In the genomic region with DNA sequence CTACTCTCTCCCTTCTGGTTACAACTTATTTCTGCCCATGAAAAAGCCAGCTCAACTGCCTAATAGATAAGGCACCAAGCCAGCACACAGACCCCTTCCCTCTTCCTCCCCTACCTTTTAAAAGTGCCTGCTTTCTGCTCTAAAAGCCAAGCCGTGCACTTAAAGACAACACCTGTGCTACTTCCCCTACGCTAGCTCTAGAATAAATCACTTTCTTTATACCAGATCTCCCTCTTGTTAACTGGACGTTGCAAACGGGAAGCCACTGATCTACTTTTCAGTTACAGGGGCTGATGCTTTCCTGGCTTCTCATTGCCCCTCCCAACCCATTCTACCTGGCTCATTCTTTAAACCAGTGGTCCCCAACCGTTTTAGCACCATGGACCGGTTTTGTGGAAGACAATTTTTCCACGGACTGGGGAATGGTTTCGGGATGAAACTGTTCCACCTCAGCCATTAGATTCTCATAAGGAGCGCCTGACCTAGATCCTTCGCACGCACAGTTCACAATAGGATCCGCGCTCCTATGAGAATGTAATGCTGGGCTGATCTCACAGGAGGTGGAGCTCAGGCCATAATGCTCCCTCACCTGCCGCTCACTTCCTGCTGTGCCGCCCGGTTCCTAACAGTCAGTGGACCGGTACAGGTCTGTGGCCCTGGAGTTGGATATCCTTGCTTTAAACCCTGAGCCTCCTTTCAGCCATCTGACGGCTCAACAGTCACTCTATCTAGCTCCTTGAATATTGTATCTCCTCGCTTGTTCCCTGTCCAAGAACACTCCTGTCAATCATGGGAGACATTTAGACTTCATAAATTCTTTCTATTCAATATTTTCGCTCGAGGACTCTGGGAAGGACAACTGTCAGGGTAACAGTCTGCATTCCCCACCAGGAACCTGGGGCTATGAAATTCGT, we compare ENCODE assay signal across 8 cellular contexts. TPM values are rescaled to one million over a fixed set of nuclear protein-coding genes. Genes with fewer than 3 reads are reported as not detected.
DNase-seq lines count a peak whose midpoint lies in the region; ATAC-seq, FAIRE-seq and TF ChIP-seq lines count a peak whose summit lies in the region.

No MANE protein-coding gene starts in this region.

- in situ Hi-C loops in GM12878 (cut with MboI), result no loop called here

- peak overlapping the region; percentile 80 to 91 (median 85) for H3K27ac Mint-ChIP-seq in immature natural killer cell

- peaks cover 3 to 15% (median 15%) of the 10 kb centered on the region in 3 donors for H3K36me3 Mint-ChIP-seq in immature natural killer cell

- no peak for TF ChIP-seq EP300 in GM12878 (IDR thresholded peaks at IDR 0.05; ENCODE audit: borderline replicate concordance in 1 of 2, control insufficient read depth in 1 of 2, low read depth in 2 of 2, low read length in 2 of 2)

- SMC1A ChIA-PET in GM12878 (lab: Charles Lee; ENCODE audit: uncharacterized antibody, unreplicated experiment), result interaction anchor here (1.0 to 2.1 kb wide), 4 partner anchors 16 to 114 kb away, joined by 3 to 4 read pairs (median 4); a partner anchor contains a TSS

- intact Hi-C loops in Right ventricle myocardium inferior (cut with DNase I), result loop anchor here (1.0 to 10.0 kb wide), 4 partner anchors 26 to 351 kb away; a partner anchor contains a TSS
- intact Hi-C loops in cardiac septum (cut with DNase I), result loop anchor here (1.0 to 5.0 kb wide), 4 partner anchors 49 to 156 kb away; a partner anchor contains a TSS
- intact Hi-C loops in GM12878 (cut with micrococcal nuclease; ENCODE audit: unreplicated experiment), result no loop called here

- H3K4me1 Mint-ChIP-seq in immature natural killer cell, result peaks cover 27 to 29% of the 10 kb centered on the region in 2 donors

- BruUV-seq in GM12878 (replicated peaks; lab: Mats Ljungman, UMichigan), result no TSS peak

- TF ChIP-seq CTCF in GM12878 (IDR thresholded peaks at IDR 0.05 in 2 of 3, conservative IDR thresholded peaks at IDR 0.05 in 1 of 3; ENCODE audit: control insufficient read depth in 2 of 3, extremely low read depth in 1 of 3, insufficient read depth in 1 of 3, low read depth in 3 of 3, low read length in 3 of 3), result no peak

- H3K79me2 ChIP-seq in GM12878 (ENCODE audit: control insufficient read depth, insufficient read depth, low read length), result no peaks in the 10 kb centered on the region

- H4K20me1 ChIP-seq in GM12878 (ENCODE audit: control insufficient read depth, insufficient read depth), result no peaks in the 10 kb centered on the region

- no peak overlapping the region for H3K9ac ChIP-seq in GM12878 (ENCODE audit: control insufficient read depth, insufficient read depth, low read length)
- H3K9ac ChIP-seq in skeletal muscle satellite cell (ENCODE audit: low read depth, low read length), result peak overlapping the region; percentile 38

- peaks cover 0 to 7% (median 3%) of the 10 kb centered on the region in 6 donors for H3K9me3 Mint-ChIP-seq in immature natural killer cell

- peak overlapping the region; percentile 6 for H3K4me2 ChIP-seq in GM12878 (ENCODE audit: control insufficient read depth, insufficient read depth)
- peak overlapping the region; percentile 87 for H3K4me2 ChIP-seq in skeletal muscle satellite cell (ENCODE audit: low read length)

- CTCF ChIA-PET in GM12878 (lab: Yijun Ruan, JAX), result interaction anchor here (1.1 to 2.4 kb wide), 7 partner anchors 9 to 1613 kb away, joined by 3 to 5 read pairs (median 3); a partner anchor contains a TSS

- no peak for FAIRE-seq in GM12878 (lab: Jason Lieb, UNC)

- H3K36me3 ChIP-seq in GM12878 (ENCODE audit: control insufficient read depth in 2 of 2, insufficient read depth in 2 of 2, low read length in 1 of 2) (no peaks in the 10 kb centered on the region), skeletal muscle satellite cell (ENCODE audit: insufficient read depth, low read length) (peaks cover 8% of the 10 kb centered on the region)

- RAD21 ChIA-PET in GM12878 (lab: Charles Lee; ENCODE audit: unreplicated experiment), result interaction anchor here (0.7 to 1.4 kb wide), 3 partner anchors 22 to 116 kb away, joined by 3 to 4 read pairs (median 3); a partner anchor contains a TSS

- no peak for TF ChIP-seq POLR2A in GM12878 (IDR thresholded peaks at IDR 0.05; ENCODE audit: low read depth, low read length)

- ATAC-seq in Right ventricle myocardium inferior (no peak), GM12878 (peak; percentile 36), HG02885 (IDR thresholded peaks at IDR 0.05; ENCODE audit: poor library complexity, unreplicated experiment) (no peak)

- H3K4me3 ChIP-seq in GM12878 (peak overlapping the region; percentile 55), skeletal muscle satellite cell (ENCODE audit: low read length) (peak overlapping the region; percentile 90)

- H2AFZ ChIP-seq in GM12878 (ENCODE audit: control insufficient read depth, low read depth, low read length), result peak overlapping the region; percentile 91

- no peak for TF ChIP-seq RAD21 in GM12878 (IDR thresholded peaks at IDR 0.05; ENCODE audit: insufficient read depth, low read depth, low read length)

- 36% methylated on average over 22 of the region's 22 CpGs for WGBS in GM12878 (ENCODE audit: insufficient coverage, insufficient replicate concordance, low lambda C conversion rate, missing lambda C conversion rate)

- H3K27ac ChIP-seq in GM12878 (ENCODE audit: control insufficient read depth, insufficient read depth), result no peak overlapping the region

- peak overlapping the region; percentile 92 to 97 (median 94) for H3K4me3 Mint-ChIP-seq in immature natural killer cell

- H3K9me3 ChIP-seq in GM12878 (replicated peaks; ENCODE audit: control insufficient read depth, insufficient read depth, low read length), result peaks cover 7% of the 10 kb centered on the region; the same call in 2 of the 3 replicates
- H3K9me3 ChIP-seq in skeletal muscle satellite cell (replicated peaks; ENCODE audit: low read length), result no peaks in the 10 kb centered on the region

- H3K27me3 Mint-ChIP-seq in immature natural killer cell (ENCODE audit: low read depth in 3 of 3), result peaks cover 0 to 20% (median 7%) of the 10 kb centered on the region in 3 donors

- POLR2A ChIA-PET in GM12878 (lab: Charles Lee), result interaction anchor here (2.2 kb wide), 1 partner anchor 44 kb away, joined by 6 read pairs; no protein-coding TSS in a partner anchor

- H3K4me1 ChIP-seq in GM12878 (ENCODE audit: control insufficient read depth, insufficient read depth, low read length) (no peaks in the 10 kb centered on the region), skeletal muscle satellite cell (ENCODE audit: control insufficient read depth, insufficient read depth, low read length) (peaks cover 10% of the 10 kb centered on the region)

- H3K27me3 ChIP-seq in GM12878 (replicated peaks in 1 of 2; ENCODE audit: control insufficient read depth in 2 of 2, insufficient read depth in 2 of 2, low read length in 1 of 2) (no peaks in the 10 kb centered on the region), skeletal muscle satellite cell (ENCODE audit: control insufficient read depth, insufficient read depth, low read length) (peaks cover 7% of the 10 kb centered on the region)

- DNase-seq in Right ventricle myocardium inferior (ENCODE audit: missing footprints) (peak; percentile 57), cardiac septum (ENCODE audit: low spot score) (no peak), NCI-H748 treated with DMSO at 0.1 percent for 48 hours (lab: John Stamatoyannopoulos, UW) (peak; percentile 78), GM12878 (ENCODE audit: low read depth, low spot score) (no peak), immature natural killer cell (peak in 1 of 3 donors; percentile 20), medulla oblongata (ENCODE audit: extremely low spot score) (no peak)

RNA-seq across cellular contexts. Expression of a gene that starts 0.8 kb away (rescaled TPM):
- 2.4 TPM for total RNA-seq in Right ventricle myocardium inferior
- total RNA-seq in cardiac septum, result 2.2 TPM
- 9.5 and 10.0 TPM in 2 replicates for total RNA-seq in GM12878 (2013; cell fraction: nucleolus; rRNA removed)
- total RNA-seq in GM12878 (2014; rRNA removed), result 0.11 TPM in 1 of 2 replicates, not detected in the other
- 0.18 TPM in 1 of 2 replicates, not detected in the other for total RNA-seq in GM12878 (2014; rRNA removed; fragmentation: Illumina TruSeq; extraction: Trizol)
- not detected in 2 replicates for total RNA-seq in GM12878 (2021)
- 0.75 TPM for polyA plus RNA-seq in GM12878 (2011; ENCODE audit: low read depth)
- polyA plus RNA-seq in GM12878 (2011; rRNA removed), result 3.7 and 5.0 TPM in 2 replicates
- 1.0 and 1.6 TPM in 2 replicates for polyA plus RNA-seq in GM12878 (2011; cell fraction: cytosol; rRNA removed)
- polyA plus RNA-seq in GM12878 (2011; cell fraction: nucleus; rRNA removed), result 5.3 and 6.2 TPM in 2 replicates
- 0.23 and 0.59 TPM in 2 replicates for polyA plus RNA-seq in GM12878 (2012)
- 0.09 TPM in 1 of 2 replicates, not detected in the other for polyA plus RNA-seq in GM12878 (2014; fragmentation: Illumina TruSeq; extraction: Trizol)
- under 1 TPM in 1 of 2 experiments, not detected in 1; 0.16 TPM for polyA plus RNA-seq in GM12878 (2014; fragmentation: Nextera tagmentation; extraction: Ambion mirVana)
- 0.05 and 0.14 TPM in 2 replicates for polyA plus RNA-seq in GM12878 (2014; rRNA removed)
- polyA plus RNA-seq in GM12878 (2016; fragmentation: Nextera tagmentation; extraction: Ambion mirVana), result under 1 TPM in 1 of 2 experiments, not detected in 1; 0.20 TPM
- polyA minus RNA-seq in GM12878 (2011; rRNA and poly(A)+ RNA removed), result 3.1 and 3.2 TPM in 2 replicates
- 1.5 and 3.2 TPM in 2 replicates for polyA minus RNA-seq in GM12878 (2011; cell fraction: cytosol; rRNA and poly(A)+ RNA removed)
- polyA minus RNA-seq in GM12878 (2011; cell fraction: nucleus; rRNA and poly(A)+ RNA removed), result 3.3 TPM in 2 replicates
- 1 to 10 TPM; 1.7 to 2.5 (median 2.3) TPM for polyA plus RNA-seq in immature natural killer cell
- total RNA-seq in skeletal muscle satellite cell (2012; rRNA removed), result 2.2 and 3.5 TPM in 2 replicates

RNA-seq across cellular contexts. Expression of a gene that starts 21.0 kb away (rescaled TPM):
- total RNA-seq in Right ventricle myocardium inferior, result 1.7 TPM
- 1.4 TPM for total RNA-seq in cardiac septum
- 5.3 and 5.8 TPM in 2 replicates for total RNA-seq in GM12878 (2013; cell fraction: nucleolus; rRNA removed)
- 0.45 and 0.49 TPM in 2 replicates for total RNA-seq in GM12878 (2014; rRNA removed)
- total RNA-seq in GM12878 (2014; rRNA removed; fragmentation: Illumina TruSeq; extraction: Trizol), result 0.72 and 0.88 TPM in 2 replicates
- 0.53 and 0.82 TPM in 2 replicates for total RNA-seq in GM12878 (2021)
- 0.28 TPM for polyA plus RNA-seq in GM12878 (2011; ENCODE audit: low read depth)
- 1.7 TPM in 2 replicates for polyA plus RNA-seq in GM12878 (2011; rRNA removed)
- polyA plus RNA-seq in GM12878 (2011; cell fraction: cytosol; rRNA removed), result 0.72 and 0.81 TPM in 2 replicates
- 0.91 TPM in 2 replicates for polyA plus RNA-seq in GM12878 (2011; cell fraction: nucleus; rRNA removed)
- polyA plus RNA-seq in GM12878 (2012), result 0.74 and 0.76 TPM in 2 replicates
- polyA plus RNA-seq in GM12878 (2014; fragmentation: Illumina TruSeq; extraction: Trizol), result 0.48 and 0.62 TPM in 2 replicates
- under 1 TPM; 0.37 to 0.68 TPM for polyA plus RNA-seq in GM12878 (2014; fragmentation: Nextera tagmentation; extraction: Ambion mirVana)
- polyA plus RNA-seq in GM12878 (2014; rRNA removed), result 0.25 and 0.35 TPM in 2 replicates
- polyA plus RNA-seq in GM12878 (2016; fragmentation: Nextera tagmentation; extraction: Ambion mirVana), result under 1 TPM; 0.60 TPM
- 2.0 and 2.7 TPM in 2 replicates for polyA minus RNA-seq in GM12878 (2011; rRNA and poly(A)+ RNA removed)
- polyA minus RNA-seq in GM12878 (2011; cell fraction: cytosol; rRNA and poly(A)+ RNA removed), result 1.1 and 1.5 TPM in 2 replicates
- 0.48 and 0.57 TPM in 2 replicates for polyA minus RNA-seq in GM12878 (2011; cell fraction: nucleus; rRNA and poly(A)+ RNA removed)
- polyA plus RNA-seq in immature natural killer cell, result under 1 TPM; 0.24 to 0.99 (median 0.84) TPM
- total RNA-seq in skeletal muscle satellite cell (2012; rRNA removed), result 1.7 and 3.0 TPM in 2 replicates

RNA-seq across cellular contexts. Expression of a gene that starts 25.8 kb away (rescaled TPM):
- total RNA-seq in Right ventricle myocardium inferior (2.6 TPM), cardiac septum (3.6 TPM), GM12878 (2014; rRNA removed) (4.0 and 4.1 TPM in 2 replicates), GM12878 (2014; rRNA removed; fragmentation: Illumina TruSeq; extraction: Trizol) (4.6 and 5.6 TPM in 2 replicates), GM12878 (2021) (2.9 and 3.9 TPM in 2 replicates)
- total RNA-seq in GM12878 (2013; cell fraction: nucleolus; rRNA removed), result 8.6 and 8.8 TPM in 2 replicates
- 3.0 TPM for polyA plus RNA-seq in GM12878 (2011; ENCODE audit: low read depth)
- polyA plus RNA-seq in GM12878 (2011; rRNA removed) (5.9 and 8.7 TPM in 2 replicates), GM12878 (2014; fragmentation: Illumina TruSeq; extraction: Trizol) (4.4 and 7.4 TPM in 2 replicates), GM12878 (2014; fragmentation: Nextera tagmentation; extraction: Ambion mirVana) (1 to 10 TPM; 3.3 to 4.7 TPM), GM12878 (2014; rRNA removed) (3.2 and 4.6 TPM in 2 replicates), GM12878 (2016; fragmentation: Nextera tagmentation; extraction: Ambion mirVana) (1 to 10 TPM; 2.3 to 2.4 TPM), immature natural killer cell (1 to 10 TPM in 2 of 3 donors, not detected in 1; 2.3 to 3.4 TPM)
- 2.9 and 3.2 TPM in 2 replicates for polyA plus RNA-seq in GM12878 (2011; cell fraction: cytosol; rRNA removed)
- polyA plus RNA-seq in GM12878 (2011; cell fraction: nucleus; rRNA removed), result 3.2 and 4.6 TPM in 2 replicates
- polyA plus RNA-seq in GM12878 (2012), result 3.8 and 5.9 TPM in 2 replicates
- polyA minus RNA-seq in GM12878 (2011; rRNA and poly(A)+ RNA removed), result 5.3 and 6.1 TPM in 2 replicates
- polyA minus RNA-seq in GM12878 (2011; cell fraction: cytosol; rRNA and poly(A)+ RNA removed), result 1.0 and 1.2 TPM in 2 replicates
- polyA minus RNA-seq in GM12878 (2011; cell fraction: nucleus; rRNA and poly(A)+ RNA removed), result 2.1 and 4.1 TPM in 2 replicates
- total RNA-seq in skeletal muscle satellite cell (2012; rRNA removed), result 4.1 and 5.2 TPM in 2 replicates

RNA-seq across cellular contexts. Expression of a gene that starts 43.2 kb away (rescaled TPM):
- total RNA-seq in Right ventricle myocardium inferior (10.2 TPM), cardiac septum (12.9 TPM), GM12878 (2014; rRNA removed) (17.2 and 21.7 TPM in 2 replicates), GM12878 (2014; rRNA removed; fragmentation: Illumina TruSeq; extraction: Trizol) (20.1 and 20.7 TPM in 2 replicates), GM12878 (2021) (14.2 and 15.3 TPM in 2 replicates)
- total RNA-seq in GM12878 (2013; cell fraction: nucleolus; rRNA removed), result 125 and 128 TPM in 2 replicates
- 14.8 TPM for polyA plus RNA-seq in GM12878 (2011; ENCODE audit: low read depth)
- polyA plus RNA-seq in GM12878 (2011; rRNA removed) (39.4 and 53.6 TPM in 2 replicates), GM12878 (2014; fragmentation: Illumina TruSeq; extraction: Trizol) (18.0 and 25.7 TPM in 2 replicates), GM12878 (2014; fragmentation: Nextera tagmentation; extraction: Ambion mirVana) (1 to 10 TPM; 6.8 to 7.8 TPM), GM12878 (2014; rRNA removed) (17.0 and 20.1 TPM in 2 replicates), GM12878 (2016; fragmentation: Nextera tagmentation; extraction: Ambion mirVana) (10 to 100 TPM; 12.4 to 17.2 TPM), immature natural killer cell (10 to 100 TPM in 1 of 3 donors, 1 to 10 TPM in 2; 5.8 to 11.6 (median 7.2) TPM)
- 19.1 TPM in 2 replicates for polyA plus RNA-seq in GM12878 (2011; cell fraction: cytosol; rRNA removed)
- 39.9 and 42.2 TPM in 2 replicates for polyA plus RNA-seq in GM12878 (2011; cell fraction: nucleus; rRNA removed)
- polyA plus RNA-seq in GM12878 (2012), result 17.5 and 20.5 TPM in 2 replicates
- polyA minus RNA-seq in GM12878 (2011; rRNA and poly(A)+ RNA removed), result 34.6 and 39.4 TPM in 2 replicates
- 11.6 and 15.8 TPM in 2 replicates for polyA minus RNA-seq in GM12878 (2011; cell fraction: cytosol; rRNA and poly(A)+ RNA removed)
- polyA minus RNA-seq in GM12878 (2011; cell fraction: nucleus; rRNA and poly(A)+ RNA removed), result 32.8 and 51.7 TPM in 2 replicates
- total RNA-seq in skeletal muscle satellite cell (2012; rRNA removed), result 11.7 and 15.5 TPM in 2 replicates

RNA-seq across cellular contexts. Expression of a gene that starts 48.2 kb away (rescaled TPM):
- total RNA-seq in Right ventricle myocardium inferior, result 2.1 TPM
- 2.3 TPM for total RNA-seq in cardiac septum
- 24.9 and 29.1 TPM in 2 replicates for total RNA-seq in GM12878 (2013; cell fraction: nucleolus; rRNA removed)
- 2.7 and 4.0 TPM in 2 replicates for total RNA-seq in GM12878 (2014; rRNA removed)
- 3.9 and 4.0 TPM in 2 replicates for total RNA-seq in GM12878 (2014; rRNA removed; fragmentation: Illumina TruSeq; extraction: Trizol)
- 2.3 and 4.1 TPM in 2 replicates for total RNA-seq in GM12878 (2021)
- 1.5 TPM for polyA plus RNA-seq in GM12878 (2011; ENCODE audit: low read depth)
- 9.1 and 11.7 TPM in 2 replicates for polyA plus RNA-seq in GM12878 (2011; rRNA removed)
- 4.6 and 4.8 TPM in 2 replicates for polyA plus RNA-seq in GM12878 (2011; cell fraction: cytosol; rRNA removed)
- 4.5 and 5.9 TPM in 2 replicates for polyA plus RNA-seq in GM12878 (2011; cell fraction: nucleus; rRNA removed)
- 1.6 and 3.2 TPM in 2 replicates for polyA plus RNA-seq in GM12878 (2012)
- 3.4 and 3.6 TPM in 2 replicates for polyA plus RNA-seq in GM12878 (2014; fragmentation: Illumina TruSeq; extraction: Trizol)
- polyA plus RNA-seq in GM12878 (2014; fragmentation: Nextera tagmentation; extraction: Ambion mirVana), result 1 to 10 TPM; 1.8 to 2.5 TPM
- 2.6 and 4.0 TPM in 2 replicates for polyA plus RNA-seq in GM12878 (2014; rRNA removed)
- 1 to 10 TPM; 3.3 to 3.9 TPM for polyA plus RNA-seq in GM12878 (2016; fragmentation: Nextera tagmentation; extraction: Ambion mirVana)
- polyA minus RNA-seq in GM12878 (2011; rRNA and poly(A)+ RNA removed), result 12.1 and 15.7 TPM in 2 replicates
- polyA minus RNA-seq in GM12878 (2011; cell fraction: cytosol; rRNA and poly(A)+ RNA removed), result 3.5 and 5.3 TPM in 2 replicates
- polyA minus RNA-seq in GM12878 (2011; cell fraction: nucleus; rRNA and poly(A)+ RNA removed), result 9.2 and 13.1 TPM in 2 replicates
- polyA plus RNA-seq in immature natural killer cell, result 1 to 10 TPM; 1.7 to 2.8 (median 2.5) TPM
- total RNA-seq in skeletal muscle satellite cell (2012; rRNA removed), result 1.7 and 2.5 TPM in 2 replicates

Comparison
In these comparisons a context has a peak if more than half of its experiments do, and no peak if none do; other contexts are left out.
1. DNase-seq: peak in Right ventricle myocardium inferior (single experiment) and NCI-H748 treated with DMSO at 0.1 percent for 48 hours (single experiment); none in cardiac septum (single experiment), GM12878 (single experiment) and medulla oblongata (single experiment).